1 cellular context compared by ENCODE assay signal in genomic region chrX:40105791-40106676, GRCh38.
TF ChIP-seq lines count a peak whose summit lies in the region.

No MANE protein-coding gene starts in this region.

TF ChIP-seq in HepG2, 621 proteins besides CTCF, POLR2A, EP300 and RAD21 (continued from another document and continues in another):
- TF ChIP-seq, protein P1, sequence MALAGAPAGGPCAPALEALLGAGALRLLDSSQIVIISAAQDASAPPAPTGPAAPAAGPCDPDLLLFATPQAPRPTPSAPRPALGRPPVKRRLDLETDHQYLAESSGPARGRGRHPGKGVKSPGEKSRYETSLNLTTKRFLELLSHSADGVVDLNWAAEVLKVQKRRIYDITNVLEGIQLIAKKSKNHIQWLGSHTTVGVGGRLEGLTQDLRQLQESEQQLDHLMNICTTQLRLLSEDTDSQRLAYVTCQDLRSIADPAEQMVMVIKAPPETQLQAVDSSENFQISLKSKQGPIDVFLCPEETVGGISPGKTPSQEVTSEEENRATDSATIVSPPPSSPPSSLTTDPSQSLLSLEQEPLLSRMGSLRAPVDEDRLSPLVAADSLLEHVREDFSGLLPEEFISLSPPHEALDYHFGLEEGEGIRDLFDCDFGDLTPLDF (CRISPR knock-in tag; IDR thresholded peaks at IDR 0.05) = no peak
- peak; percentile 64 for TF ChIP-seq AGO2 (optimal IDR thresholded peaks at IDR 0.05; ENCODE audit: low read depth, low read length)
- TF ChIP-seq SIX1 (CRISPR knock-in tag; IDR thresholded peaks at IDR 0.05; ENCODE audit: borderline replicate concordance) = no peak
- no peak for TF ChIP-seq ZEB1 (IDR thresholded peaks at IDR 0.05; ENCODE audit: insufficient replicate concordance, low read depth)
- TF ChIP-seq GATAD1 (CRISPR knock-in tag; IDR thresholded peaks at IDR 0.05) = no peak
- TF ChIP-seq, protein P2, sequence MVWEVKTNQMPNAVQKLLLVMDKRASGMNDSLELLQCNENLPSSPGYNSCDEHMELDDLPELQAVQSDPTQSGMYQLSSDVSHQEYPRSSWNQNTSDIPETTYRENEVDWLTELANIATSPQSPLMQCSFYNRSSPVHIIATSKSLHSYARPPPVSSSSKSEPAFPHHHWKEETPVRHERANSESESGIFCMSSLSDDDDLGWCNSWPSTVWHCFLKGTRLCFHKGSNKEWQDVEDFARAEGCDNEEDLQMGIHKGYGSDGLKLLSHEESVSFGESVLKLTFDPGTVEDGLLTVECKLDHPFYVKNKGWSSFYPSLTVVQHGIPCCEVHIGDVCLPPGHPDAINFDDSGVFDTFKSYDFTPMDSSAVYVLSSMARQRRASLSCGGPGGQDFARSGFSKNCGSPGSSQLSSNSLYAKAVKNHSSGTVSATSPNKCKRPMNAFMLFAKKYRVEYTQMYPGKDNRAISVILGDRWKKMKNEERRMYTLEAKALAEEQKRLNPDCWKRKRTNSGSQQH (CRISPR knock-in tag; IDR thresholded peaks at IDR 0.05; ENCODE audit: low read depth) = no peak
- TF ChIP-seq UBTF (CRISPR knock-in tag; IDR thresholded peaks at IDR 0.05) = peak; percentile 40; the same call in 1 of the 2 replicates
- no peak for TF ChIP-seq NFIC (IDR thresholded peaks at IDR 0.05; ENCODE audit: low read length)
- no peak for TF ChIP-seq DNMT3B (CRISPR knock-in tag; conservative IDR thresholded peaks at IDR 0.05)
- no peak for TF ChIP-seq ASH2L (IDR thresholded peaks at IDR 0.05; ENCODE audit: insufficient read length, low read depth, low read length)
- TF ChIP-seq HMG20A (CRISPR knock-in tag; IDR thresholded peaks at IDR 0.05; ENCODE audit: borderline replicate concordance) = no peak
- no peak for TF ChIP-seq SRF (IDR thresholded peaks at IDR 0.05; ENCODE audit: low read depth, low read length)
- TF ChIP-seq ZNF615 (CRISPR knock-in tag; IDR thresholded peaks at IDR 0.05; ENCODE audit: borderline replicate concordance) = no peak
- TF ChIP-seq, protein P3, sequence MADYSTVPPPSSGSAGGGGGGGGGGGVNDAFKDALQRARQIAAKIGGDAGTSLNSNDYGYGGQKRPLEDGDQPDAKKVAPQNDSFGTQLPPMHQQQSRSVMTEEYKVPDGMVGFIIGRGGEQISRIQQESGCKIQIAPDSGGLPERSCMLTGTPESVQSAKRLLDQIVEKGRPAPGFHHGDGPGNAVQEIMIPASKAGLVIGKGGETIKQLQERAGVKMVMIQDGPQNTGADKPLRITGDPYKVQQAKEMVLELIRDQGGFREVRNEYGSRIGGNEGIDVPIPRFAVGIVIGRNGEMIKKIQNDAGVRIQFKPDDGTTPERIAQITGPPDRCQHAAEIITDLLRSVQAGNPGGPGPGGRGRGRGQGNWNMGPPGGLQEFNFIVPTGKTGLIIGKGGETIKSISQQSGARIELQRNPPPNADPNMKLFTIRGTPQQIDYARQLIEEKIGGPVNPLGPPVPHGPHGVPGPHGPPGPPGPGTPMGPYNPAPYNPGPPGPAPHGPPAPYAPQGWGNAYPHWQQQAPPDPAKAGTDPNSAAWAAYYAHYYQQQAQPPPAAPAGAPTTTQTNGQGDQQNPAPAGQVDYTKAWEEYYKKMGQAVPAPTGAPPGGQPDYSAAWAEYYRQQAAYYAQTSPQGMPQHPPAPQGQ (CRISPR knock-in tag; IDR thresholded peaks at IDR 0.05; ENCODE audit: borderline replicate concordance) = no peak
- TF ChIP-seq MBNL3 (CRISPR knock-in tag; conservative IDR thresholded peaks at IDR 0.05) = no peak
- TF ChIP-seq MED1 (CRISPR knock-in tag; IDR thresholded peaks at IDR 0.05) = 0 out of 2 replicates have a peak, but pooled peaks have one; percentile 14
- no peak for TF ChIP-seq ZNF589 (CRISPR knock-in tag; conservative IDR thresholded peaks at IDR 0.05)
- 0 out of 2 replicates have a peak, but pooled peaks have one; percentile 15 for TF ChIP-seq ARNT2 (CRISPR knock-in tag; IDR thresholded peaks at IDR 0.05; ENCODE audit: low read depth)
- TF ChIP-seq ZNF124 (CRISPR knock-in tag; IDR thresholded peaks at IDR 0.05) = no peak
- TF ChIP-seq IRF2 (CRISPR knock-in tag; IDR thresholded peaks at IDR 0.05) = no peak
- TF ChIP-seq, protein P4, sequence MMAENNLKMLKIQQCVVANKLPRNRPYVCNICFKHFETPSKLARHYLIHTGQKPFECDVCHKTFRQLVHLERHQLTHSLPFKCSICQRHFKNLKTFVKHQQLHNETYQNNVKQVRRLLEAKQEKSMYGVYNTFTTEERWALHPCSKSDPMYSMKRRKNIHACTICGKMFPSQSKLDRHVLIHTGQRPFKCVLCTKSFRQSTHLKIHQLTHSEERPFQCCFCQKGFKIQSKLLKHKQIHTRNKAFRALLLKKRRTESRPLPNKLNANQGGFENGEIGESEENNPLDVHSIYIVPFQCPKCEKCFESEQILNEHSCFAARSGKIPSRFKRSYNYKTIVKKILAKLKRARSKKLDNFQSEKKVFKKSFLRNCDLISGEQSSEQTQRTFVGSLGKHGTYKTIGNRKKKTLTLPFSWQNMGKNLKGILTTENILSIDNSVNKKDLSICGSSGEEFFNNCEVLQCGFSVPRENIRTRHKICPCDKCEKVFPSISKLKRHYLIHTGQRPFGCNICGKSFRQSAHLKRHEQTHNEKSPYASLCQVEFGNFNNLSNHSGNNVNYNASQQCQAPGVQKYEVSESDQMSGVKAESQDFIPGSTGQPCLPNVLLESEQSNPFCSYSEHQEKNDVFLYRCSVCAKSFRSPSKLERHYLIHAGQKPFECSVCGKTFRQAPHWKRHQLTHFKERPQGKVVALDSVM (CRISPR knock-in tag; IDR thresholded peaks at IDR 0.05) = no peak
- no peak for TF ChIP-seq ZNF672 (CRISPR knock-in tag; IDR thresholded peaks at IDR 0.05)
- TF ChIP-seq ZNF609 (CRISPR knock-in tag; IDR thresholded peaks at IDR 0.05; ENCODE audit: borderline replicate concordance) = no peak
- no peak for TF ChIP-seq ZBTB44 (CRISPR knock-in tag; IDR thresholded peaks at IDR 0.05)
- no peak for TF ChIP-seq ZNF24 (IDR thresholded peaks at IDR 0.05)
- no peak for TF ChIP-seq RFXANK (CRISPR knock-in tag; IDR thresholded peaks at IDR 0.05)
- TF ChIP-seq MIXL1 (CRISPR knock-in tag; IDR thresholded peaks at IDR 0.05) = no peak
- no peak for TF ChIP-seq ZC3H13 (CRISPR knock-in tag; IDR thresholded peaks at IDR 0.05)
- no peak for TF ChIP-seq KDM6A (CRISPR knock-in tag; IDR thresholded peaks at IDR 0.05; ENCODE audit: low read depth)
- no peak for TF ChIP-seq RBM39 (IDR thresholded peaks at IDR 0.05; ENCODE audit: low read depth, low read length, poor library complexity, severe bottlenecking)
- no peak for TF ChIP-seq ZNF430 (CRISPR knock-in tag; IDR thresholded peaks at IDR 0.05)
- TF ChIP-seq TCF7L2 (IDR thresholded peaks at IDR 0.05; ENCODE audit: low read depth, low read length) = no peak
- no peak for TF ChIP-seq KIAA2018 (CRISPR knock-in tag; IDR thresholded peaks at IDR 0.05; ENCODE audit: borderline replicate concordance)
